ENCODE assay signal across 10 cellular contexts in the genomic region with DNA sequence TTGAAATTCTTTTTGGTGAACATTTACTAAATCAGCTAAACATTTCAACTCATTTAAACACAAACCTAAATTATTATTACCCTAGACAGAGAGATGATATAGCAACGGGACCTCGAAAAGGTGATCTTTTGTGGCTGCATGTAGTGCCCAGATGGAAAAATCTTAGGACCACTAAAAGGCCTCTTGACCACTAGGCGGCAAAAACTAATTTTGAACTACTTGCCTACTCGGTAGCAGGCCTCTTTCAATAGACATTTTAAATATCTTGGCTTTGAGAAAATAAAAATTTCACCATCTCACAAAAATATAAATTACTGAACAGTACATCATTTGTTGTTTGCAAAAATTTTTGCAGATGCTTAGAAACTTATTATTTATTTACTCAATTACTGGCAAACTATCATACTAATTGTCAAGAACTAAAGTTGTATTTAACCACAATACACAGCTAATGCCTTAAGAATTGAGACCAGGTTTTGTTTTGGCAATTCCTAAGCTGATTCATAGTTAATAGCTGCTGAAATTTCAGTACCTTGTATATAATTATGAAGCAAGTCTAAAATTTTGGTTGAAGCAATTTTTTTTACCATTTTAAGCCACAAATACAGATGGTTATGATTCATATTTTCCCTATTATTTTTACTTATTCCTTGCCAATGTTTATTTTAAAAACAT. TPM values are rescaled to one million over a fixed set of nuclear protein-coding genes. Genes with fewer than 3 reads are reported as not detected.
DNase-seq lines count a peak whose midpoint lies in the region; ATAC-seq, FAIRE-seq and TF ChIP-seq lines count a peak whose summit lies in the region.
"Had no signal": no experiment of that assay in that cellular context is flagged by ENCODE, and none has a peak within 500 bp of the region (broad histone marks: within the 10 kb centered on the region; RNA-seq: fewer than 3 reads in every experiment).

No MANE protein-coding gene starts in this region.

- TF ChIP-seq CTCF in nephron progenitor cell (IDR thresholded peaks at IDR 0.05) = peak; percentile 42

- H3K27me3 Mint-ChIP-seq in nephron progenitor cell (ENCODE audit: low read depth, poor library complexity) = no peaks in the 10 kb centered on the region
- no peaks in the 10 kb centered on the region for H3K27me3 Mint-ChIP-seq in stimulated activated naive CD8-positive, alpha-beta T cell treated with anti-CD3 and anti-CD28 coated beads, Interleukin-15, amount 100 ng/mL, for 72 hours

- FAIRE-seq in urothelium cell line (lab: Jason Lieb, UNC) = no peak
- FAIRE-seq: frontal cortex had no signal

- no peaks in the 10 kb centered on the region for H3K36me3 Mint-ChIP-seq in nephron progenitor cell (ENCODE audit: low read depth)

- in situ Hi-C loops in Caki2 (cut with HindIII; ENCODE audit: low pct_unique_long_range_greater_than_20kb, low sequenced_read_pairs) = no loop called here

- peaks cover 13% of the 10 kb centered on the region for H3K4me1 Mint-ChIP-seq in nephron progenitor cell
- peaks cover 12% of the 10 kb centered on the region for H3K4me1 Mint-ChIP-seq in stimulated activated naive CD8-positive, alpha-beta T cell treated with anti-CD3 and anti-CD28 coated beads, Interleukin-15, amount 100 ng/mL, for 72 hours

- H3K4me3 Mint-ChIP-seq in nephron progenitor cell = no peak overlapping the region
- H3K4me3 Mint-ChIP-seq in stimulated activated naive CD8-positive, alpha-beta T cell treated with anti-CD3 and anti-CD28 coated beads, Interleukin-15, amount 100 ng/mL, for 72 hours = no peak overlapping the region

- peak; percentile 6 for DNase-seq in Caki2 (ENCODE audit: low read depth)
- peak; percentile 26 for DNase-seq in NAMALWA (ENCODE audit: low spot score)
- DNase-seq in dermis blood vessel endothelial cell = peak; percentile 15
- DNase-seq in nephron progenitor cell = no peak
- no peak for DNase-seq in central memory CD4-positive, alpha-beta T cell
- DNase-seq in stimulated activated naive CD8-positive, alpha-beta T cell treated with anti-CD3 and anti-CD28 coated beads, Interleukin-15, amount 100 ng/mL, for 72 hours = no peak
- no peak for DNase-seq in stimulated activated naive CD4-positive, alpha-beta T cell treated with Interleukin-2 at 50 U/mL for 16 hours (lab: John Stamatoyannopoulos, UW)
- no peak for DNase-seq in urothelium cell line (ENCODE audit: low spot score)
- DNase-seq: activated T-cell treated with anti-CD3 and anti-CD28 coated beads for 4 hours had no signal

- no peak for ATAC-seq in stimulated activated naive CD8-positive, alpha-beta T cell treated with anti-CD3 and anti-CD28 coated beads, Interleukin-15, amount 100 ng/mL, for 72 hours

- H3K9me3 Mint-ChIP-seq in nephron progenitor cell = no peaks in the 10 kb centered on the region
- H3K9me3 Mint-ChIP-seq in stimulated activated naive CD8-positive, alpha-beta T cell treated with anti-CD3 and anti-CD28 coated beads, Interleukin-15, amount 100 ng/mL, for 72 hours = no peaks in the 10 kb centered on the region

- H3K27ac Mint-ChIP-seq in nephron progenitor cell = no peak overlapping the region
- H3K27ac Mint-ChIP-seq in stimulated activated naive CD8-positive, alpha-beta T cell treated with anti-CD3 and anti-CD28 coated beads, Interleukin-15, amount 100 ng/mL, for 72 hours = no peak overlapping the region

RNA-seq across cellular contexts. Expression of a gene that starts 9.4 kb away (rescaled TPM):
- 0.03 and 3.6 TPM in 2 replicates for total RNA-seq in Caki2 (2014; rRNA removed; shearing (Covaris generic); ENCODE audit: low replicate concordance)
- total RNA-seq in dermis blood vessel endothelial cell = 4.2 and 10.9 TPM in 2 replicates

Comparison
In these comparisons a context has a peak if more than half of its experiments do, and no peak if none do; other contexts are left out.
1. DNase-seq: peak in Caki2 (single experiment), NAMALWA (single experiment) and dermis blood vessel endothelial cell (single experiment); none in nephron progenitor cell (single experiment), central memory CD4-positive, alpha-beta T cell (single experiment), stimulated activated naive CD8-positive, alpha-beta T cell treated with anti-CD3 and anti-CD28 coated beads, Interleukin-15, amount 100 ng/mL, for 72 hours (0 of 2), stimulated activated naive CD4-positive, alpha-beta T cell treated with Interleukin-2 at 50 U/mL for 16 hours (single experiment) and urothelium cell line (single experiment).